ENCODE assay signal across 13 cellular contexts in genomic region chr16:19705131-19705501, GRCh38. TPM values are rescaled to one million over a fixed set of nuclear protein-coding genes. Genes with fewer than 3 reads are reported as not detected.
A peak's percentile ranks its signal among the peaks of the same experiment; 100 is the strongest.
DNase-seq lines count a peak whose midpoint lies in the region; ATAC-seq and TF ChIP-seq lines count a peak whose summit lies in the region.
"Had no signal": no experiment of that assay in that cellular context is flagged by ENCODE, and none has a peak within 500 bp of the region (broad histone marks: within the 10 kb centered on the region; RNA-seq: fewer than 3 reads in every experiment).

No MANE protein-coding gene starts in this region.

- H3K4me1 Mint-ChIP-seq in activated T-cell treated with anti-CD3 and anti-CD28 coated beads, Interleukin-2, amount 50 U/mL, for 24 hours (ENCODE audit: low read depth): peaks cover 15% of the 10 kb centered on the region
- H3K4me1 Mint-ChIP-seq in activated T-cell treated with anti-CD3 and anti-CD28 coated beads, Interleukin-2, amount 50 U/mL, for 4 hours (ENCODE audit: low read depth): peaks cover 5% of the 10 kb centered on the region
- H3K4me1 Mint-ChIP-seq: activated B cell treated with CpG ODN at 0.5 μM for 24 hours had no signal

- H3K9me3 ChIP-seq in osteoblast (ENCODE audit: low read depth, low read length) (no peaks in the 10 kb centered on the region), transverse colon (no peaks in the 10 kb centered on the region)
- H3K9me3 ChIP-seq: mucosa of descending colon had no signal

- no peaks in the 10 kb centered on the region for H4K20me1 ChIP-seq in osteoblast (ENCODE audit: insufficient read depth, low read length)

- 96% methylated on average over 8 of the region's 8 CpGs; no CpG with 5 or more reads in 1 of the 2 donors for WGBS in transverse colon (ENCODE audit: low coverage in 1 of 2), 2 donors

- H3K4me1 ChIP-seq in osteoblast (ENCODE audit: insufficient read depth, low read length) (peaks cover 22% of the 10 kb centered on the region), transverse colon (peaks cover 4 to 14% (median 9%) of the 10 kb centered on the region in 4 donors)

- DNase-seq in activated T-cell treated with anti-CD3 and anti-CD28 coated beads, Interleukin-2, amount 50 U/mL, for 24 hours: peak; percentile 16
- DNase-seq in activated T-cell treated with anti-CD3 and anti-CD28 coated beads, Interleukin-2, amount 50 U/mL, for 4 hours: no peak
- DNase-seq in dorsolateral prefrontal cortex (peak in 1 of 10 donors; percentile 17), osteoblast (ENCODE audit: insufficient read length, low spot score, missing footprints) (no peak), transverse colon (no peak), amniotic stem cell (lab: John Stamatoyannopoulos, UW) (no peak), kidney tubule cell (ENCODE audit: low spot score) (no peak)
- DNase-seq: activated B cell treated with CpG ODN at 0.5 μM for 24 hours, COR-L47, mucosa of descending colon, NCI-H345 had no signal

- no peak for TF ChIP-seq EP300 in transverse colon (IDR thresholded peaks at IDR 0.05; ENCODE audit: low read depth)

- H3K27ac Mint-ChIP-seq in activated T-cell treated with anti-CD3 and anti-CD28 coated beads, Interleukin-2, amount 50 U/mL, for 24 hours: peak overlapping the region; percentile 44
- H3K27ac Mint-ChIP-seq: activated B cell treated with CpG ODN at 0.5 μM for 24 hours had no signal

- H3K79me2 ChIP-seq in osteoblast (ENCODE audit: insufficient read depth, low read length): peaks cover 7% of the 10 kb centered on the region

- H3K36me3 Mint-ChIP-seq in activated T-cell treated with anti-CD3 and anti-CD28 coated beads, Interleukin-2, amount 50 U/mL, for 24 hours (ENCODE audit: low read depth): peaks cover 95% of the 10 kb centered on the region
- H3K36me3 Mint-ChIP-seq in activated T-cell treated with anti-CD3 and anti-CD28 coated beads, Interleukin-2, amount 50 U/mL, for 4 hours (ENCODE audit: insufficient read depth): peaks cover 51% of the 10 kb centered on the region

- H3K36me3 ChIP-seq in osteoblast (ENCODE audit: insufficient read depth, low read length) (peaks cover 48% of the 10 kb centered on the region), transverse colon (peaks cover 0 to 7% (median 3%) of the 10 kb centered on the region in 4 donors)

- no peak overlapping the region for H3K4me2 ChIP-seq in osteoblast (ENCODE audit: insufficient read depth, low read length)

- no peak overlapping the region for H3K4me3 ChIP-seq in dorsolateral prefrontal cortex
- H3K4me3 ChIP-seq in osteoblast (ENCODE audit: insufficient read depth, low read length): peak overlapping the region; percentile 26
- H3K4me3 ChIP-seq in transverse colon: no peak overlapping the region
- H3K4me3 ChIP-seq: K562, mucosa of descending colon had no signal

- H3K27ac ChIP-seq in dorsolateral prefrontal cortex (peak overlapping the region in 56 of 59 donors; percentile 11 to 81 (median 57)), osteoblast (ENCODE audit: low read depth, low read length) (peak overlapping the region; percentile 77), transverse colon (peak overlapping the region; percentile 41 to 61 (median 54))

- intact Hi-C loops in dorsolateral prefrontal cortex (cut with DNase I): no loop called here
- intact Hi-C loops in transverse colon (cut with DNase I; ENCODE audit: low total_unique reads): no loop called here

- no peaks in the 10 kb centered on the region for H3K9me3 Mint-ChIP-seq in activated T-cell treated with anti-CD3 and anti-CD28 coated beads, Interleukin-2, amount 50 U/mL, for 24 hours
- H3K9me3 Mint-ChIP-seq in activated T-cell treated with anti-CD3 and anti-CD28 coated beads, Interleukin-2, amount 50 U/mL, for 4 hours: no peaks in the 10 kb centered on the region
- H3K9me3 Mint-ChIP-seq: activated B cell treated with CpG ODN at 0.5 μM for 24 hours had no signal

- H3K27me3 ChIP-seq in dorsolateral prefrontal cortex (no peaks in the 10 kb centered on the region), osteoblast (ENCODE audit: insufficient read depth, low read length) (no peaks in the 10 kb centered on the region), transverse colon (no peaks in the 10 kb centered on the region)

- no peak overlapping the region for H3K4me3 Mint-ChIP-seq in activated T-cell treated with anti-CD3 and anti-CD28 coated beads, Interleukin-2, amount 50 U/mL, for 24 hours
- H3K4me3 Mint-ChIP-seq in activated T-cell treated with anti-CD3 and anti-CD28 coated beads, Interleukin-2, amount 50 U/mL, for 4 hours: no peak overlapping the region
- H3K4me3 Mint-ChIP-seq: activated B cell treated with CpG ODN at 0.5 μM for 24 hours had no signal

- in situ Hi-C loops in transverse colon (cut with MboI; ENCODE audit: low pct_ligation_motif_present in 1 of 4, low pct_unique_long_range_greater_than_20kb in 1 of 4, low sequenced_read_pairs in 3 of 4): loop anchor here in 1 of 4 donors (25.0 kb wide), 1 partner anchor 182 kb away; the partner anchor contains the start of gene GPRC5B

- no peak for TF ChIP-seq POLR2A in transverse colon (IDR thresholded peaks at IDR 0.05)

- TF ChIP-seq CTCF in dorsolateral prefrontal cortex (IDR thresholded peaks at IDR 0.05 in 54 of 56, conservative IDR thresholded peaks at IDR 0.05 in 2 of 56; ENCODE audit: low read depth in 1 of 56, partially characterized antibody in 56 of 56) (no peak), osteoblast (IDR thresholded peaks at IDR 0.05; ENCODE audit: extremely low read depth, low read depth, low read length) (no peak), transverse colon (IDR thresholded peaks at IDR 0.05) (no peak)

- H3K27me3 Mint-ChIP-seq in activated T-cell treated with anti-CD3 and anti-CD28 coated beads, Interleukin-2, amount 50 U/mL, for 24 hours: no peaks in the 10 kb centered on the region
- H3K27me3 Mint-ChIP-seq in activated T-cell treated with anti-CD3 and anti-CD28 coated beads, Interleukin-2, amount 50 U/mL, for 4 hours (ENCODE audit: low read depth): no peaks in the 10 kb centered on the region
- H3K27me3 Mint-ChIP-seq: activated B cell treated with CpG ODN at 0.5 μM for 24 hours had no signal

- no peak for ATAC-seq in activated T-cell treated with anti-CD3 and anti-CD28 coated beads, Interleukin-2, amount 50 U/mL, for 4 hours
- no peak for ATAC-seq in esophagus mucosa
- ATAC-seq: K562 had no signal

- no peak overlapping the region for H2AFZ ChIP-seq in osteoblast (ENCODE audit: low read length)

RNA-seq across cellular contexts. Expression of gene KNOP1, which starts 12.9 kb away (rescaled TPM):
- total RNA-seq in activated T-cell treated with anti-CD3 and anti-CD28 coated beads, Interleukin-2, amount 50 U/mL, for 4 hours: 10 to 100 TPM; 28.6 to 37.0 (median 33.6) TPM
- total RNA-seq in dorsolateral prefrontal cortex (10 to 100 TPM; 13.0 to 94.8 (median 30.2) TPM), osteoblast (10.1 and 15.3 TPM in 2 replicates), transverse colon (10 to 100 TPM in 3 of 4 donors, 1 to 10 TPM in 1; 4.4 to 25.8 (median 12.7) TPM), esophagus mucosa (15.5 TPM)

RNA-seq across cellular contexts. Expression of gene IQCK, which starts 13.0 kb away (rescaled TPM):
- total RNA-seq in activated T-cell treated with anti-CD3 and anti-CD28 coated beads, Interleukin-2, amount 50 U/mL, for 4 hours: 1 to 10 TPM; 3.2 to 5.4 (median 3.6) TPM
- total RNA-seq in dorsolateral prefrontal cortex (10 to 100 TPM; 13.2 to 40.2 (median 23.3) TPM), osteoblast (8.7 and 9.4 TPM in 2 replicates), transverse colon (10 to 100 TPM in 3 of 4 donors, 1 to 10 TPM in 1; 8.3 to 18.2 (median 12.7) TPM), esophagus mucosa (4.7 TPM)
